Comparison of ENCODE assay signal across 1 cellular context in the genomic region with DNA sequence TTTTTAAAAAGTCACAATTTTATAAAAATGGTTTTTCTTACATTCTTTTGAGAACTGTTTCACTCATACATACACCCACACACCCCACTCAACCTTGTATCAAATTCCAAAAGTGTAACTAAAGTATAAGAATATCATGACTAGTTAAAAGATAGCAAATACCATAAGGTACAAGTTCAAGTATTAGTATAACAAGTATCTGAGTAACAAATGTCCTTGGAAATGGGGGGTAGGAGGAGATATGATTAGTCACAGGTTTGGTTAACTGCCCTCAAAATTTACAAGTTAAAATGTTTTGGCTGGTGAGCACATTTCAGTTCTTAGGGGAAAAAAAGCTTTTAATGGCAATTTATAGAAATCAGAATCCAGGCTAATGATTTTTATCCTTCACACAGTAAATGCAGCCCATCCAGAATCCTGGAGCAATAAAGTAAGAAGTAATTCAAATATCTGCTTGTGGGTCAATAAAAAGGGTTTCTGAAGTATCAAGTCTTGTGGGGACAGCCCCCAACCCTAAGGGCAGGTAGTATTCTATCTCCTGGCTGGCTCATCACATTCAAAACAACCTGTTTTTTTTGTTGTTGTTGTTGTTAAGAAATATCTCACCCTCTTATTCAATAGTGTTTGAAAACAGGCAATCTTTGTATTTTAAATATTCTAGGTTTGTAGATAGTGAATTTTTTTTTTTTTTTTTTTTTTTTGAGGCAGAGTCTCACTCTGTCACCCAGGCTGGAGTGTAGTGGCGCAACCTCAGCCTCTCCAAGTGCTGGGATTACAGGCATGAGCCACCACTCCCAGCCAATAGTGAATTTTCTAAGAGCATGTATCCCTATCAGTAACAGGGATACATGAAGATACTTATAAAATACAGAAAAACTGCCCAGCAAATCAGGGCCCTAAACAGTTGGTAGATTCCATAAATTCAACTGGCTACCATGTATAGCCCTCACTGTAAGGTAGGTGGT.
A peak's percentile ranks its signal among the peaks of the same experiment; 100 is the strongest.
TF ChIP-seq lines count a peak whose summit lies in the region.

No MANE protein-coding gene starts in this region.

TF ChIP-seq in IMR-90, 13 proteins besides CTCF, POLR2A, EP300 and RAD21:
- no peak for TF ChIP-seq BHLHE40 (IDR thresholded peaks at IDR 0.05; ENCODE audit: low read depth, low read length)
- peak; percentile 62 for TF ChIP-seq CEBPB (IDR thresholded peaks at IDR 0.05; ENCODE audit: low read depth, low read length)
